ENCODE assay signal across 10 cellular contexts in genomic region chr13:48220592-48221300, GRCh38. TPM values are rescaled to one million over a fixed set of nuclear protein-coding genes. Genes with fewer than 3 reads are reported as not detected.
A peak's percentile ranks its signal among the peaks of the same experiment; 100 is the strongest.
DNase-seq lines count a peak whose midpoint lies in the region; ATAC-seq, FAIRE-seq and TF ChIP-seq lines count a peak whose summit lies in the region.
"Had no signal": no experiment of that assay in that cellular context is flagged by ENCODE, and none has a peak within 500 bp of the region (broad histone marks: within the 10 kb centered on the region; RNA-seq: fewer than 3 reads in every experiment).

No MANE protein-coding gene starts in this region.

- POLR2A ChIA-PET in GM12878 (lab: Charles Lee): no interaction called here

- SMC1A ChIA-PET in GM12878 (lab: Charles Lee; ENCODE audit: uncharacterized antibody, unreplicated experiment): no interaction called here

- no peak overlapping the region for H4K91ac ChIP-seq in neuronal stem cell (ENCODE audit: low read depth, low read length, poor library complexity)

- in situ Hi-C loops in GM12878 (cut with MboI): no loop called here

- CTCF ChIA-PET in GM12878 (lab: Yijun Ruan, JAX): interaction anchor here (0.7 to 1.3 kb wide), 3 partner anchors 14 to 182 kb away, joined by 3 read pairs; no protein-coding TSS in a partner anchor

- H2BK120ac ChIP-seq in neuronal stem cell (ENCODE audit: low read depth, low read length): no peak overlapping the region

- no peak overlapping the region for H3K23ac ChIP-seq in neuronal stem cell (ENCODE audit: low read depth, low read length, poor library complexity)

- RAD21 ChIA-PET in GM12878 (lab: Charles Lee; ENCODE audit: unreplicated experiment): no interaction called here

- ATAC-seq in GM12878: no peak
- ATAC-seq in naive B cell (ENCODE audit: low read depth in 2 of 2): peak; percentile 37 to 40
- no peak for ATAC-seq in GM23338
- no peak for ATAC-seq in GM18498 (IDR thresholded peaks at IDR 0.05; ENCODE audit: unreplicated experiment)

- H3K9ac ChIP-seq in GM12878 (ENCODE audit: control insufficient read depth, insufficient read depth, low read length) (no peak overlapping the region), neuronal stem cell (ENCODE audit: low read depth, low read length, poor library complexity) (no peak overlapping the region)

- H2BK5ac ChIP-seq in neuronal stem cell (ENCODE audit: low read length): no peak overlapping the region

- peaks cover 32 to 44% (median 39%) of the 10 kb centered on the region in 3 donors for H3K4me1 Mint-ChIP-seq in naive B cell
- H3K4me1 Mint-ChIP-seq in GM23338: no peaks in the 10 kb centered on the region

- H3K4me3 Mint-ChIP-seq in naive B cell (peak overlapping the region; percentile 77 to 91 (median 84)), GM23338 (no peak overlapping the region)

- no peak for FAIRE-seq in GM12878 (lab: Jason Lieb, UNC)

- peaks cover 0 to 6% (median 3%) of the 10 kb centered on the region in 7 donors for H3K9me3 Mint-ChIP-seq in naive B cell
- H3K9me3 Mint-ChIP-seq in GM23338: peaks cover 19% of the 10 kb centered on the region

- peak; percentile 35 for DNase-seq in stimulated activated CD4-positive, alpha-beta T cell treated with anti-CD3 and anti-CD28 coated beads, Interleukin-4, amount 100 ng/mL, for 24 hours
- no peak for DNase-seq in stimulated activated CD4-positive, alpha-beta T cell treated with anti-CD3 and anti-CD28 coated beads, Interleukin-2, amount 100 ng/mL, for 48 hours
- DNase-seq in GM12878 (ENCODE audit: low read depth, low spot score) (no peak), naive B cell (no peak), nucleus accumbens (lab: John Stamatoyannopoulos, UW) (no peak), GM23338 (ENCODE audit: low spot score) (no peak), neuronal stem cell (ENCODE audit: low spot score) (no peak)
- DNase-seq: activated gamma-delta T cell, SHP77 treated with DMSO at 0.1 percent for 48 hours had no signal

- 0 out of 2 replicates have a peak, but pooled peaks cover 2% of the 10 kb centered on the region for H3K9me2 ChIP-seq in GM23338 (ENCODE audit: insufficient read depth)

- no peak overlapping the region for H2BK12ac ChIP-seq in neuronal stem cell (ENCODE audit: low read length)

- H3K18ac ChIP-seq in neuronal stem cell (ENCODE audit: low read length): no peak overlapping the region

- TF ChIP-seq RAD21 in GM12878 (IDR thresholded peaks at IDR 0.05; ENCODE audit: insufficient read depth, low read depth, low read length): no peak

- WGBS in GM12878 (ENCODE audit: insufficient coverage, insufficient replicate concordance, low lambda C conversion rate, missing lambda C conversion rate): 17% methylated on average over 5 of the region's 5 CpGs
- no CpG with 5 or more reads among the region's 5 CpGs for WGBS in neuronal stem cell (ENCODE audit: extremely low coverage in 2 of 2, insufficient read length in 2 of 2, insufficient replicate concordance in 1 of 2), 2 donors

- no peak overlapping the region for H2AK5ac ChIP-seq in neuronal stem cell (ENCODE audit: low read depth, low read length)

- H3K36me3 Mint-ChIP-seq in naive B cell (peaks cover 0 to 8% of the 10 kb centered on the region in 2 donors), GM23338 (ENCODE audit: low read depth) (peaks cover 9% of the 10 kb centered on the region; the same call in 2 of the 3 replicates)

- no peak overlapping the region for H2AFZ ChIP-seq in GM12878 (ENCODE audit: control insufficient read depth, low read depth, low read length)
- no peak overlapping the region for H2AFZ ChIP-seq in GM23338
- no peak overlapping the region for H2AFZ ChIP-seq in neuronal stem cell (ENCODE audit: low read length)

- H3K79me2 ChIP-seq in GM12878 (ENCODE audit: control insufficient read depth, insufficient read depth, low read length): no peaks in the 10 kb centered on the region
- no peaks in the 10 kb centered on the region for H3K79me2 ChIP-seq in GM23338 (replicated peaks; ENCODE audit: insufficient read depth)

- peak overlapping the region; percentile 55 to 92 (median 72) for H3K27ac Mint-ChIP-seq in naive B cell
- H3K27ac Mint-ChIP-seq in GM23338: no peak overlapping the region

- H3F3A ChIP-seq in GM23338 (replicated peaks; ENCODE audit: low read depth): no peaks in the 10 kb centered on the region

- no peak for TF ChIP-seq EP300 in GM12878 (IDR thresholded peaks at IDR 0.05; ENCODE audit: borderline replicate concordance in 1 of 2, control insufficient read depth in 1 of 2, low read depth in 2 of 2, low read length in 2 of 2)

- H4K20me1 ChIP-seq in GM12878 (ENCODE audit: control insufficient read depth, insufficient read depth): no peaks in the 10 kb centered on the region
- no peaks in the 10 kb centered on the region for H4K20me1 ChIP-seq in GM23338 (replicated peaks; ENCODE audit: insufficient read depth)

- no peak overlapping the region for H4K8ac ChIP-seq in neuronal stem cell (ENCODE audit: low read depth, low read length)

- no peak overlapping the region for H2BK15ac ChIP-seq in neuronal stem cell (ENCODE audit: low read length)

- TF ChIP-seq CTCF in GM12878 (IDR thresholded peaks at IDR 0.05 in 2 of 3, conservative IDR thresholded peaks at IDR 0.05 in 1 of 3; ENCODE audit: control insufficient read depth in 2 of 3, extremely low read depth in 1 of 3, insufficient read depth in 1 of 3, low read depth in 3 of 3, low read length in 3 of 3) (no peak), GM23338 (conservative IDR thresholded peaks at IDR 0.05; ENCODE audit: low read depth in 2 of 2) (no peak)

- peak overlapping the region; percentile 15; the same call in 1 of the 2 replicates for H3K4me2 ChIP-seq in GM12878 (ENCODE audit: control insufficient read depth, insufficient read depth)
- H3K4me2 ChIP-seq in GM23338: no peak overlapping the region
- no peak overlapping the region for H3K4me2 ChIP-seq in neuronal stem cell (ENCODE audit: insufficient read depth, low read length, poor library complexity, severe bottlenecking)

- H3K14ac ChIP-seq in neuronal stem cell (ENCODE audit: low read length): no peak overlapping the region

- H3K4me3 ChIP-seq in GM12878 (no peak overlapping the region), GM23338 (no peak overlapping the region), neuronal stem cell (ENCODE audit: low read length in 2 of 2) (no peak overlapping the region)

- H3K9me3 ChIP-seq in GM12878 (replicated peaks; ENCODE audit: control insufficient read depth, insufficient read depth, low read length): no peaks in the 10 kb centered on the region; the same call in 2 of the 3 replicates
- H3K9me3 ChIP-seq in neuronal stem cell (replicated peaks in 1 of 2; ENCODE audit: control insufficient read depth in 2 of 2, insufficient read depth in 1 of 2, low read depth in 1 of 2, low read length in 2 of 2): no peaks in the 10 kb centered on the region

- H3K79me1 ChIP-seq in neuronal stem cell (ENCODE audit: low read depth, low read length): no peaks in the 10 kb centered on the region

- H3K4me1 ChIP-seq in GM12878 (ENCODE audit: control insufficient read depth, insufficient read depth, low read length) (no peaks in the 10 kb centered on the region), GM23338 (ENCODE audit: insufficient read depth) (no peaks in the 10 kb centered on the region), neuronal stem cell (ENCODE audit: control insufficient read depth in 2 of 2, insufficient read depth in 1 of 2, low read depth in 1 of 2, low read length in 2 of 2) (no peaks in the 10 kb centered on the region)

- BruUV-seq in GM12878 (replicated peaks; lab: Mats Ljungman, UMichigan): no TSS peak

- H3K36me3 ChIP-seq in GM12878 (ENCODE audit: control insufficient read depth in 2 of 2, insufficient read depth in 2 of 2, low read length in 1 of 2) (no peaks in the 10 kb centered on the region), GM23338 (ENCODE audit: insufficient read depth) (no peaks in the 10 kb centered on the region), neuronal stem cell (replicated peaks in 1 of 2; ENCODE audit: control insufficient read depth in 2 of 2, insufficient read depth in 2 of 2, low read length in 2 of 2) (no peaks in the 10 kb centered on the region)

- no peak for TF ChIP-seq POLR2A in GM12878 (IDR thresholded peaks at IDR 0.05; ENCODE audit: low read depth, low read length)

- H3K27ac ChIP-seq in GM12878 (ENCODE audit: control insufficient read depth, insufficient read depth) (no peak overlapping the region), GM23338 (ENCODE audit: low read depth) (no peak overlapping the region), neuronal stem cell (replicated peaks; ENCODE audit: low read length) (no peak overlapping the region)

- peaks cover 0 to 6% of the 10 kb centered on the region in 2 experiments; a peak in 1 of 4 replicates for H3K27me3 ChIP-seq in GM12878 (replicated peaks in 1 of 2; ENCODE audit: control insufficient read depth in 2 of 2, insufficient read depth in 2 of 2, low read length in 1 of 2)
- H3K27me3 ChIP-seq in GM23338 (ENCODE audit: insufficient read depth): no peaks in the 10 kb centered on the region
- no peaks in the 10 kb centered on the region for H3K27me3 ChIP-seq in neuronal stem cell (ENCODE audit: control insufficient read depth in 3 of 3, insufficient read depth in 3 of 3, low read depth in 1 of 3, low read length in 3 of 3)

- intact Hi-C loops in GM12878 (cut with micrococcal nuclease; ENCODE audit: unreplicated experiment): no loop called here

- no peaks in the 10 kb centered on the region for H3K27me3 Mint-ChIP-seq in naive B cell
- no peaks in the 10 kb centered on the region for H3K27me3 Mint-ChIP-seq in GM23338 (ENCODE audit: insufficient read depth, low read depth, poor library complexity)

- H3K4ac ChIP-seq in neuronal stem cell (ENCODE audit: low read length): no peak overlapping the region

RNA-seq across cellular contexts. Expression of gene ITM2B, which starts 12.3 kb away (rescaled TPM):
- total RNA-seq in GM12878 (2013; cell fraction: nucleolus; rRNA removed): 1.9 and 2.3 TPM in 2 replicates
- total RNA-seq in GM12878 (2014; rRNA removed) (2.7 and 3.2 TPM in 2 replicates), GM12878 (2014; rRNA removed; fragmentation: Illumina TruSeq; extraction: Trizol) (4.6 and 4.8 TPM in 2 replicates), GM12878 (2021) (6.8 and 7.2 TPM in 2 replicates)
- polyA plus RNA-seq in GM12878 (2011; ENCODE audit: low read depth): 9.4 TPM
- polyA plus RNA-seq in GM12878 (2011; rRNA removed) (18.1 and 22.6 TPM in 2 replicates), GM12878 (2014; fragmentation: Illumina TruSeq; extraction: Trizol) (6.4 and 10.4 TPM in 2 replicates), GM12878 (2014; fragmentation: Nextera tagmentation; extraction: Ambion mirVana) (1 to 10 TPM; 3.3 to 5.0 TPM), GM12878 (2014; rRNA removed) (2.5 and 4.6 TPM in 2 replicates), GM12878 (2016; fragmentation: Nextera tagmentation; extraction: Ambion mirVana) (1 to 10 TPM; 4.5 to 5.0 TPM), naive B cell (ENCODE audit: low read depth in 6 of 6) (100 to 1,000 TPM; 633 to 911 (median 766) TPM), GM23338 (2016; fragmentation: Nextera tagmentation; extraction: Ambion mirVana) (307 and 318 TPM in 2 replicates)
- polyA plus RNA-seq in GM12878 (2011; cell fraction: cytosol; rRNA removed): 7.1 and 10.4 TPM in 2 replicates
- polyA plus RNA-seq in GM12878 (2011; cell fraction: nucleus; rRNA removed): 4.8 and 6.8 TPM in 2 replicates
- 17.1 and 24.4 TPM in 2 replicates for polyA plus RNA-seq in GM12878 (2012)
- polyA minus RNA-seq in GM12878 (2011; rRNA and poly(A)+ RNA removed): 2.6 and 6.4 TPM in 2 replicates
- polyA minus RNA-seq in GM12878 (2011; cell fraction: cytosol; rRNA and poly(A)+ RNA removed): 3.3 and 6.5 TPM in 2 replicates
- polyA minus RNA-seq in GM12878 (2011; cell fraction: nucleus; rRNA and poly(A)+ RNA removed): 0.60 and 0.77 TPM in 2 replicates
- 139 and 167 TPM in 2 replicates for total RNA-seq in GM23338 (2014; rRNA removed; shearing (Covaris generic))
- 126 TPM for polyA plus RNA-seq in neuronal stem cell (2013, experiment 1 of 2)
- 119 TPM for polyA plus RNA-seq in neuronal stem cell (2013, experiment 2 of 2)

Comparison
In these comparisons a context has a peak if more than half of its experiments do, and no peak if none do; other contexts are left out.
1. ATAC-seq: peak in naive B cell (2 of 2); none in GM12878 (single experiment), GM23338 (single experiment) and GM18498 (single experiment).
2. RNA of gene ITM2B, which starts 12.3 kb away (polyA plus RNA-seq): 633 to 911 TPM in naive B cell and 307 to 318 TPM in GM23338; 2.5 to 24.4 TPM in GM12878; every median in the first group is over 10 times any median in the second.